In genomic region chr22:24920029-24920428, GRCh38 we compare ENCODE assay signal across 33 cellular contexts. TPM values are rescaled to one million over a fixed set of nuclear protein-coding genes. Genes with fewer than 3 reads are reported as not detected.
"Had no signal": no experiment of that assay in that cellular context is flagged by ENCODE, and none has a peak within 500 bp of the region (broad histone marks: within the 10 kb centered on the region; RNA-seq: fewer than 3 reads in every experiment).

No MANE protein-coding gene starts in this region.

- H3K36me3 ChIP-seq: adrenal gland, SJSA1 had no signal

- H3K4me3 Mint-ChIP-seq: activated CD4-positive, alpha-beta memory T cell treated with anti-CD3 and anti-CD28 coated beads for 36 hours; activated naive CD4-positive, alpha-beta T cell treated with anti-CD3 and anti-CD28 coated beads for 36 hours; activated T-cell treated with anti-CD3 and anti-CD28 coated beads, Interleukin-2, amount 50 U/mL, for 4 hours; activated T-helper 1 cell treated with anti-CD3 and anti-CD28 coated beads, Interleukin-12 subunit alpha, Interleukin-12 subunit beta, Interleukin-2, Interleukin-4 antibody, amounts not matched to agents 30 ng/mL and 10 ng/mL and 1 ng/mL, durations not matched to agents 14 hours and 24 hours and 36 hours; brain; T-helper 1 cell treated with Interleukin-12 subunit alpha and Interleukin-12 subunit beta and Interleukin-4 antibody, amounts not matched to agents 30 μg/mL and 1 μg/mL, for 36 hours; T-helper 2 cell treated with Interferon-gamma antibody and Interleukin-4, amounts not matched to agents 5 μg/mL and 100 μg/mL, for 36 hours; WTC11 had no signal

- ATAC-seq: activated CD4-positive, CD25-positive, alpha-beta regulatory T cell treated with anti-CD3 and anti-CD28 coated beads, Interleukin-2, amount 50 U/mL, for 24 hours; activated naive CD4-positive, alpha-beta T cell treated with anti-CD3 and anti-CD28 coated beads, Interleukin-2, amount 50 U/mL, for 72 hours; activated T-cell treated with anti-CD3 and anti-CD28 coated beads, Interleukin-2, amount 50 U/mL, for 4 hours; Panc1; WTC11 had no signal

- H3K27ac Mint-ChIP-seq: activated CD4-positive, alpha-beta memory T cell treated with anti-CD3 and anti-CD28 coated beads for 36 hours; activated naive CD4-positive, alpha-beta T cell treated with anti-CD3 and anti-CD28 coated beads for 36 hours; activated naive CD4-positive, alpha-beta T cell treated with anti-CD3 and anti-CD28 coated beads, Interleukin-2, amount 50 U/mL, for 72 hours; activated T-helper 1 cell treated with anti-CD3 and anti-CD28 coated beads, Interleukin-12 subunit alpha, Interleukin-12 subunit beta, Interleukin-2, Interleukin-4 antibody, amounts not matched to agents 30 ng/mL and 10 ng/mL and 1 ng/mL, durations not matched to agents 14 hours and 24 hours and 36 hours; brain; T-helper 1 cell treated with Interleukin-12 subunit alpha and Interleukin-12 subunit beta and Interleukin-4 antibody, amounts not matched to agents 30 μg/mL and 1 μg/mL, for 36 hours; T-helper 2 cell treated with Interferon-gamma antibody and Interleukin-4, amounts not matched to agents 5 μg/mL and 100 μg/mL, for 36 hours; WTC11 had no signal

- H3K27me3 ChIP-seq: adrenal gland, SJSA1 had no signal

- H3K4me1 ChIP-seq: adrenal gland, SJSA1 had no signal

- H3K4me1 Mint-ChIP-seq: brain, WTC11 had no signal

- H3K27ac ChIP-seq: adrenal gland, SJSA1 had no signal

- DNase-seq: activated CD4-positive, alpha-beta memory T cell treated with anti-CD3 and anti-CD28 coated beads for 36 hours; activated CD4-positive, alpha-beta T cell treated with anti-CD3 and anti-CD28 coated beads for 4 hours; activated CD4-positive, alpha-beta T cell treated with anti-CD3 and anti-CD28 coated beads, Interleukin-2, amount 50 U/mL, for 1 hour; activated CD8-positive, alpha-beta memory T cell treated with anti-CD3 and anti-CD28 coated beads, Interleukin-2, amount 50 U/mL, for 4 hours; activated gamma-delta T cell treated with Interleukin-2 at 50 U/mL for 16 hours; activated naive CD4-positive, alpha-beta T cell treated with anti-CD3 and anti-CD28 coated beads for 36 hours; activated T-cell treated with anti-CD3 and anti-CD28 coated beads for 4 hours; activated T-cell treated with anti-CD3 and anti-CD28 coated beads, Interleukin-2, amount 50 U/mL, for 4 hours; adrenal gland; caudate nucleus; cerebellar nuclear complex; NCI-H1092; NCI-H1436 treated with DMSO at 0.1 percent for 48 hours; NCI-H1694 treated with DMSO at 0.1 percent for 48 hours; NCI-H2029; NCI-H2171; NCI-H446 treated with DMSO at 0.1 percent for 48 hours; NCI-H524; NCI-H69; SHP77 treated with DMSO at 0.1 percent for 48 hours; SK-N-SH had no signal

- H3K9me3 Mint-ChIP-seq: activated CD4-positive, alpha-beta memory T cell treated with anti-CD3 and anti-CD28 coated beads for 36 hours; activated naive CD4-positive, alpha-beta T cell treated with anti-CD3 and anti-CD28 coated beads for 36 hours; activated naive CD4-positive, alpha-beta T cell treated with anti-CD3 and anti-CD28 coated beads, Interleukin-2, amount 50 U/mL, for 72 hours; activated T-cell treated with anti-CD3 and anti-CD28 coated beads, Interleukin-2, amount 50 U/mL, for 4 hours; activated T-helper 1 cell treated with anti-CD3 and anti-CD28 coated beads, Interleukin-12 subunit alpha, Interleukin-12 subunit beta, Interleukin-2, Interleukin-4 antibody, amounts not matched to agents 30 ng/mL and 10 ng/mL and 1 ng/mL, durations not matched to agents 14 hours and 24 hours and 36 hours; T-helper 1 cell treated with Interleukin-12 subunit alpha and Interleukin-12 subunit beta and Interleukin-4 antibody, amounts not matched to agents 30 μg/mL and 1 μg/mL, for 36 hours; T-helper 2 cell treated with Interferon-gamma antibody and Interleukin-4, amounts not matched to agents 5 μg/mL and 100 μg/mL, for 36 hours; WTC11 had no signal

- H3K4me3 ChIP-seq: adrenal gland, SJSA1 had no signal

- H3K36me3 Mint-ChIP-seq: activated CD4-positive, alpha-beta memory T cell treated with anti-CD3 and anti-CD28 coated beads for 36 hours; activated naive CD4-positive, alpha-beta T cell treated with anti-CD3 and anti-CD28 coated beads, Interleukin-2, amount 50 U/mL, for 72 hours; WTC11 had no signal

- H3K9me3 ChIP-seq: adrenal gland, SJSA1, SK-N-SH had no signal

RNA-seq across cellular contexts. Expression of gene LHFPL7, which starts 26.5 kb away (rescaled TPM):
- total RNA-seq: activated CD4-positive, alpha-beta memory T cell treated with anti-CD3 and anti-CD28 coated beads for 36 hours; activated naive CD4-positive, alpha-beta T cell treated with anti-CD3 and anti-CD28 coated beads for 36 hours; activated naive CD4-positive, alpha-beta T cell treated with anti-CD3 and anti-CD28 coated beads, Interleukin-2, amount 50 U/mL, for 72 hours; activated T-cell treated with anti-CD3 and anti-CD28 coated beads, Interleukin-2, amount 50 U/mL, for 4 hours; activated T-helper 1 cell treated with anti-CD3 and anti-CD28 coated beads, Interleukin-12 subunit alpha, Interleukin-12 subunit beta, Interleukin-2, Interleukin-4 antibody, amounts not matched to agents 30 ng/mL and 10 ng/mL and 1 ng/mL, durations not matched to agents 14 hours and 24 hours and 36 hours; adrenal gland; bronchial epithelial cell; M059J; RPMI7951; WTC11 had no signal
